ENCODE assay signal across 37 cellular contexts in genomic region chr15:74838117-74838516, GRCh38. TPM values are rescaled to one million over a fixed set of nuclear protein-coding genes. Genes with fewer than 3 reads are reported as not detected.
"Had no signal": no experiment of that assay in that cellular context is flagged by ENCODE, and none has a peak within 500 bp of the region (broad histone marks: within the 10 kb centered on the region; RNA-seq: fewer than 3 reads in every experiment).

No MANE protein-coding gene starts in this region.

- H3K27ac ChIP-seq: ascending aorta, cardiac muscle cell, Peyer's patch had no signal

- H3K36me3 Mint-ChIP-seq: activated naive CD4-positive, alpha-beta T cell treated with anti-CD3 and anti-CD28 coated beads, Interleukin-2, amount 50 U/mL, for 24 hours; activated naive CD8-positive, alpha-beta T cell treated with anti-CD3 and anti-CD28 coated beads, Interleukin-2, amount 10 ng/mL, durations not matched to agents 7 days and 5 days had no signal

- H3K9me3 Mint-ChIP-seq: activated CD4-positive, alpha-beta T cell treated with anti-CD3 and anti-CD28 coated beads, Interleukin-2, amount 10 ng/mL, durations not matched to agents 24 days and 14 days; activated CD8-positive, alpha-beta T cell treated with anti-CD3 and anti-CD28 coated beads for 36 hours; activated naive CD4-positive, alpha-beta T cell treated with anti-CD3 and anti-CD28 coated beads, Interleukin-2, amount 50 U/mL, for 24 hours; activated naive CD8-positive, alpha-beta T cell treated with anti-CD3 and anti-CD28 coated beads, Interleukin-2, amount 10 ng/mL, durations not matched to agents 7 days and 5 days; activated T-cell treated with anti-CD3 and anti-CD28 coated beads, Interleukin-2, amount 50 U/mL, for 24 hours; activated T-helper 2 cell treated with anti-CD3 and anti-CD28 coated beads, Interferon-gamma antibody, Interleukin-2, Interleukin-4, amounts not matched to agents 10 μg/mL and 5 μg/mL and 100 μg/mL, durations not matched to agents 14 hours and 24 hours and 36 hours; central memory CD8-positive, alpha-beta T cell; T-cell had no signal

- H3K9me3 ChIP-seq: ascending aorta, MG63, Peyer's patch had no signal

- H3K27ac Mint-ChIP-seq: activated CD4-positive, alpha-beta T cell treated with anti-CD3 and anti-CD28 coated beads, Interleukin-2, amount 10 ng/mL, durations not matched to agents 24 days and 14 days; activated CD8-positive, alpha-beta T cell treated with anti-CD3 and anti-CD28 coated beads for 36 hours; activated naive CD4-positive, alpha-beta T cell treated with anti-CD3 and anti-CD28 coated beads, Interleukin-2, amount 50 U/mL, for 24 hours; activated naive CD8-positive, alpha-beta T cell treated with anti-CD3 and anti-CD28 coated beads, Interleukin-2, amount 10 ng/mL, durations not matched to agents 7 days and 5 days; activated T-cell treated with anti-CD3 and anti-CD28 coated beads, Interleukin-2, amount 50 U/mL, for 24 hours; activated T-helper 2 cell treated with anti-CD3 and anti-CD28 coated beads, Interferon-gamma antibody, Interleukin-2, Interleukin-4, amounts not matched to agents 10 μg/mL and 5 μg/mL and 100 μg/mL, durations not matched to agents 14 hours and 24 hours and 36 hours had no signal

- H3K4me3 ChIP-seq: ascending aorta, cardiac muscle cell, MG63, Peyer's patch had no signal

- ATAC-seq: PC-3, Right ventricle myocardium inferior, SK-N-SH treated with all-trans-retinoic acid at 6 μM for 48 hours, T-cell had no signal

- H3K36me3 ChIP-seq: cardiac muscle cell had no signal

- H3K4me3 Mint-ChIP-seq: activated CD4-positive, alpha-beta T cell treated with anti-CD3 and anti-CD28 coated beads, Interleukin-2, amount 10 ng/mL, durations not matched to agents 24 days and 14 days; activated CD8-positive, alpha-beta T cell treated with anti-CD3 and anti-CD28 coated beads for 36 hours; activated naive CD4-positive, alpha-beta T cell treated with anti-CD3 and anti-CD28 coated beads, Interleukin-2, amount 50 U/mL, for 24 hours; activated naive CD8-positive, alpha-beta T cell treated with anti-CD3 and anti-CD28 coated beads, Interleukin-2, amount 10 ng/mL, durations not matched to agents 7 days and 5 days; activated T-cell treated with anti-CD3 and anti-CD28 coated beads, Interleukin-2, amount 50 U/mL, for 24 hours; central memory CD8-positive, alpha-beta T cell; T-cell had no signal

- DNase-seq: activated CD4-positive, alpha-beta T cell treated with anti-CD3 and anti-CD28 coated beads, Interleukin-2, amount 10 ng/mL, durations not matched to agents 24 days and 14 days; activated CD4-positive, alpha-beta T cell treated with anti-CD3 and anti-CD28 coated beads, Interleukin-2, amount 50 U/mL, for 4 hours; activated gamma-delta T cell; activated naive CD4-positive, alpha-beta T cell treated with Interleukin-2 at 50 U/mL for 16 hours; activated naive CD8-positive, alpha-beta T cell treated with anti-CD3 and anti-CD28 coated beads, Interleukin-2, amount 10 ng/mL, durations not matched to agents 7 days and 5 days; activated T-cell treated with anti-CD3 and anti-CD28 coated beads, Interleukin-2, amount 50 U/mL, for 24 hours; amygdala; Kasumi-1; MG63; NCI-H1092 treated with DMSO at 0.1 percent for 48 hours; NCI-H1417; NCI-H146; NCI-H187; NCI-H2029 treated with DMSO at 0.1 percent for 48 hours; NCI-H2171 treated with DMSO at 0.1 percent for 48 hours; NCI-H226; NCI-H446 treated with DMSO at 0.1 percent for 48 hours; NCI-H524; PC-3; Peyer's patch; RPMI8226; SIG-M5; T-cell; T-helper 2 cell; T-helper 9 cell had no signal

- H3K27me3 ChIP-seq: ascending aorta, cardiac muscle cell, MG63, Peyer's patch had no signal

- H3K27me3 Mint-ChIP-seq: activated CD4-positive, alpha-beta T cell treated with anti-CD3 and anti-CD28 coated beads, Interleukin-2, amount 10 ng/mL, durations not matched to agents 24 days and 14 days; activated CD8-positive, alpha-beta T cell treated with anti-CD3 and anti-CD28 coated beads for 36 hours; activated naive CD4-positive, alpha-beta T cell treated with anti-CD3 and anti-CD28 coated beads, Interleukin-2, amount 50 U/mL, for 24 hours; activated naive CD8-positive, alpha-beta T cell treated with anti-CD3 and anti-CD28 coated beads, Interleukin-2, amount 10 ng/mL, durations not matched to agents 7 days and 5 days; activated T-cell treated with anti-CD3 and anti-CD28 coated beads, Interleukin-2, amount 50 U/mL, for 24 hours; central memory CD8-positive, alpha-beta T cell; T-cell had no signal

RNA-seq across cellular contexts. Expression of gene CPLX3, which starts 11.7 kb away (rescaled TPM):
- total RNA-seq: activated CD8-positive, alpha-beta memory T cell treated with anti-CD3 and anti-CD28 coated beads for 36 hours; ascending aorta; cardiac muscle cell; chondrocyte; PC-3; Peyer's patch; SK-MEL-5 had no signal
- polyA plus RNA-seq: adipose tissue, cardiac muscle cell had no signal

RNA-seq across cellular contexts. Expression of gene LMAN1L, which starts 25.5 kb away (rescaled TPM):
- total RNA-seq: ascending aorta, cardiac muscle cell, chondrocyte, PC-3, Peyer's patch, SK-MEL-5 had no signal
- polyA plus RNA-seq: cardiac muscle cell had no signal
